In genomic region chr1:218401896-218402770, GRCh38 we compare ENCODE assay signal across 1 cellular context.
A peak's percentile ranks its signal among the peaks of the same experiment; 100 is the strongest.
TF ChIP-seq lines count a peak whose summit lies in the region.

No MANE protein-coding gene starts in this region.

TF ChIP-seq in HepG2, 621 proteins besides CTCF, POLR2A, EP300 and RAD21 (continued from another document and continues in another):
- no peak for TF ChIP-seq ZNF441 (CRISPR knock-in tag; IDR thresholded peaks at IDR 0.05; ENCODE audit: borderline replicate concordance)
- no peak for TF ChIP-seq HINFP (CRISPR knock-in tag; IDR thresholded peaks at IDR 0.05; ENCODE audit: low read depth)
- TF ChIP-seq ZNF704 (CRISPR knock-in tag; IDR thresholded peaks at IDR 0.05; ENCODE audit: borderline replicate concordance): no peak
- no peak for TF ChIP-seq ZNF136 (CRISPR knock-in tag; IDR thresholded peaks at IDR 0.05; ENCODE audit: low read depth)
- no peak for TF ChIP-seq BATF2 (CRISPR knock-in tag; IDR thresholded peaks at IDR 0.05)
- TF ChIP-seq ELF4 (CRISPR knock-in tag; IDR thresholded peaks at IDR 0.05; ENCODE audit: borderline replicate concordance): no peak
- TF ChIP-seq ZNF251 (CRISPR knock-in tag; IDR thresholded peaks at IDR 0.05): no peak
- TF ChIP-seq FOXM1 (CRISPR knock-in tag; IDR thresholded peaks at IDR 0.05): no peak
- TF ChIP-seq, protein P1, sequence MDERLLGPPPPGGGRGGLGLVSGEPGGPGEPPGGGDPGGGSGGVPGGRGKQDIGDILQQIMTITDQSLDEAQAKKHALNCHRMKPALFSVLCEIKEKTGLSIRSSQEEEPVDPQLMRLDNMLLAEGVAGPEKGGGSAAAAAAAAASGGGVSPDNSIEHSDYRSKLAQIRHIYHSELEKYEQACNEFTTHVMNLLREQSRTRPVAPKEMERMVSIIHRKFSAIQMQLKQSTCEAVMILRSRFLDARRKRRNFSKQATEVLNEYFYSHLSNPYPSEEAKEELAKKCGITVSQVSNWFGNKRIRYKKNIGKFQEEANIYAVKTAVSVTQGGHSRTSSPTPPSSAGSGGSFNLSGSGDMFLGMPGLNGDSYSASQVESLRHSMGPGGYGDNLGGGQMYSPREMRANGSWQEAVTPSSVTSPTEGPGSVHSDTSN (CRISPR knock-in tag; IDR thresholded peaks at IDR 0.05): no peak
- TF ChIP-seq TCF12 (IDR thresholded peaks at IDR 0.05): no peak
- no peak for TF ChIP-seq TCF12 (CRISPR knock-in tag; IDR thresholded peaks at IDR 0.05)
- TF ChIP-seq SMAD9 (CRISPR knock-in tag; IDR thresholded peaks at IDR 0.05): no peak
- TF ChIP-seq MAFK (conservative IDR thresholded peaks at IDR 0.05 in 1 of 2, IDR thresholded peaks at IDR 0.05 in 1 of 2; ENCODE audit: low read length in 2 of 2): no peak
- TF ChIP-seq ZFP36L2 (CRISPR knock-in tag; IDR thresholded peaks at IDR 0.05): no peak
- TF ChIP-seq ZNF674 (CRISPR knock-in tag; IDR thresholded peaks at IDR 0.05; ENCODE audit: low read depth): no peak
- no peak for TF ChIP-seq ZBTB34 (CRISPR knock-in tag; IDR thresholded peaks at IDR 0.05)
- TF ChIP-seq NCOA1 (CRISPR knock-in tag; IDR thresholded peaks at IDR 0.05): no peak
- peak; percentile 61 for TF ChIP-seq PITX1 (CRISPR knock-in tag; IDR thresholded peaks at IDR 0.05)
- peak; percentile 67 for TF ChIP-seq CREM (IDR thresholded peaks at IDR 0.05)
- no peak for TF ChIP-seq CREM (CRISPR knock-in tag; IDR thresholded peaks at IDR 0.05)
- TF ChIP-seq ZNF549 (CRISPR knock-in tag; IDR thresholded peaks at IDR 0.05): no peak
- peak; percentile 24; the same call in 1 of the 2 replicates for TF ChIP-seq RXRB (CRISPR knock-in tag; IDR thresholded peaks at IDR 0.05; ENCODE audit: borderline replicate concordance)
- TF ChIP-seq, protein P2, sequence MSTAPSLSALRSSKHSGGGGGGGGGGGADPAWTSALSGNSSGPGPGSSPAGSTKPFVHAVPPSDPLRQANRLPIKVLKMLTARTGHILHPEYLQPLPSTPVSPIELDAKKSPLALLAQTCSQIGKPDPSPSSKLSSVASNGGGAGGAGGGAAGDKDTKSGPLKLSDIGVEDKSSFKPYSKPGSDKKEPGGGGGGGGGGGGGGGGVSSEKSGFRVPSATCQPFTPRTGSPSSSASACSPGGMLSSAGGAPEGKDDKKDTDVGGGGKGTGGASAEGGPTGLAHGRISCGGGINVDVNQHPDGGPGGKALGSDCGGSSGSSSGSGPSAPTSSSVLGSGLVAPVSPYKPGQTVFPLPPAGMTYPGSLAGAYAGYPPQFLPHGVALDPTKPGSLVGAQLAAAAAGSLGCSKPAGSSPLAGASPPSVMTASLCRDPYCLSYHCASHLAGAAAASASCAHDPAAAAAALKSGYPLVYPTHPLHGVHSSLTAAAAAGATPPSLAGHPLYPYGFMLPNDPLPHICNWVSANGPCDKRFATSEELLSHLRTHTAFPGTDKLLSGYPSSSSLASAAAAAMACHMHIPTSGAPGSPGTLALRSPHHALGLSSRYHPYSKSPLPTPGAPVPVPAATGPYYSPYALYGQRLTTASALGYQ (CRISPR knock-in tag; IDR thresholded peaks at IDR 0.05): peak; percentile 67; the same call in 1 of the 2 replicates
- TF ChIP-seq MAF1 (CRISPR knock-in tag; IDR thresholded peaks at IDR 0.05; ENCODE audit: borderline replicate concordance): no peak
- TF ChIP-seq ZNF20 (CRISPR knock-in tag; IDR thresholded peaks at IDR 0.05): no peak
- TF ChIP-seq, protein P3, sequence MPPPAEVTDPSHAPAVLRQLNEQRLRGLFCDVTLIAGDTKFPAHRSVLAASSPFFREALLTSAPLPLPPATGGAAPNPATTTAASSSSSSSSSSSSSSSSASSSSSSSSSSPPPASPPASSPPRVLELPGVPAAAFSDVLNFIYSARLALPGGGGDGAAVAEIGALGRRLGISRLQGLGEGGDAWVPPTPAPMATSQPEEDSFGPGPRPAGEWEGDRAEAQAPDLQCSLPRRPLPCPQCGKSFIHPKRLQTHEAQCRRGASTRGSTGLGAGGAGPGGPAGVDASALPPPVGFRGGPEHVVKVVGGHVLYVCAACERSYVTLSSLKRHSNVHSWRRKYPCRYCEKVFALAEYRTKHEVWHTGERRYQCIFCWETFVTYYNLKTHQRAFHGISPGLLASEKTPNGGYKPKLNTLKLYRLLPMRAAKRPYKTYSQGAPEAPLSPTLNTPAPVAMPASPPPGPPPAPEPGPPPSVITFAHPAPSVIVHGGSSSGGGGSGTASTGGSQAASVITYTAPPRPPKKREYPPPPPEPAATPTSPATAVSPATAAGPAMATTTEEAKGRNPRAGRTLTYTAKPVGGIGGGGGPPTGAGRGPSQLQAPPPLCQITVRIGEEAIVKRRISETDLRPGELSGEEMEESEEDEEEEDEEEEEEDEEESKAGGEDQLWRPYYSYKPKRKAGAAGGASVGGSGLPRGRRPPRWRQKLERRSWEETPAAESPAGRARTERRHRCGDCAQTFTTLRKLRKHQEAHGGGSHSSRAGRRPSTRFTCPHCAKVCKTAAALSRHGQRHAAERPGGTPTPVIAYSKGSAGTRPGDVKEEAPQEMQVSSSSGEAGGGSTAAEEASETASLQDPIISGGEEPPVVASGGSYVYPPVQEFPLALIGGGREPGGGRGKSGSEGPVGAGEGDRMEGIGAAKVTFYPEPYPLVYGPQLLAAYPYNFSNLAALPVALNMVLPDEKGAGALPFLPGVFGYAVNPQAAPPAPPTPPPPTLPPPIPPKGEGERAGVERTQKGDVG (CRISPR knock-in tag; IDR thresholded peaks at IDR 0.05; ENCODE audit: borderline replicate concordance): no peak
- TF ChIP-seq ZSCAN12 (CRISPR knock-in tag; IDR thresholded peaks at IDR 0.05): no peak
- no peak for TF ChIP-seq CERS6 (CRISPR knock-in tag; IDR thresholded peaks at IDR 0.05)
- no peak for TF ChIP-seq ZC3H13 (CRISPR knock-in tag; IDR thresholded peaks at IDR 0.05)
- no peak for TF ChIP-seq GTF3A (CRISPR knock-in tag; conservative IDR thresholded peaks at IDR 0.05)
- TF ChIP-seq GMEB2 (CRISPR knock-in tag; IDR thresholded peaks at IDR 0.05; ENCODE audit: low read depth): no peak
- no peak for TF ChIP-seq MIXL1 (CRISPR knock-in tag; IDR thresholded peaks at IDR 0.05)
- peak; percentile 71 for TF ChIP-seq NR2F6 (IDR thresholded peaks at IDR 0.05)
- no peak; the same call in 1 of the 2 replicates for TF ChIP-seq NR2F6 (CRISPR knock-in tag; IDR thresholded peaks at IDR 0.05)
- no peak for TF ChIP-seq SP2 (CRISPR knock-in tag; IDR thresholded peaks at IDR 0.05)
- TF ChIP-seq ZNF766 (CRISPR knock-in tag; IDR thresholded peaks at IDR 0.05; ENCODE audit: borderline replicate concordance): no peak
- TF ChIP-seq ARID5B (CRISPR knock-in tag; IDR thresholded peaks at IDR 0.05): peak; percentile 81
- TF ChIP-seq GATA4 (IDR thresholded peaks at IDR 0.05; ENCODE audit: borderline replicate concordance, low read depth): peak; percentile 56; the same call in 1 of the 2 replicates
- no peak for TF ChIP-seq ZBTB26 (CRISPR knock-in tag; IDR thresholded peaks at IDR 0.05; ENCODE audit: borderline replicate concordance)
- TF ChIP-seq STAG1 (CRISPR knock-in tag; IDR thresholded peaks at IDR 0.05): no peak
- no peak for TF ChIP-seq ZNF816 (CRISPR knock-in tag; IDR thresholded peaks at IDR 0.05; ENCODE audit: borderline replicate concordance)
- peak; percentile 78 for TF ChIP-seq NCOA2 (CRISPR knock-in tag; IDR thresholded peaks at IDR 0.05)
- TF ChIP-seq, protein P4, sequence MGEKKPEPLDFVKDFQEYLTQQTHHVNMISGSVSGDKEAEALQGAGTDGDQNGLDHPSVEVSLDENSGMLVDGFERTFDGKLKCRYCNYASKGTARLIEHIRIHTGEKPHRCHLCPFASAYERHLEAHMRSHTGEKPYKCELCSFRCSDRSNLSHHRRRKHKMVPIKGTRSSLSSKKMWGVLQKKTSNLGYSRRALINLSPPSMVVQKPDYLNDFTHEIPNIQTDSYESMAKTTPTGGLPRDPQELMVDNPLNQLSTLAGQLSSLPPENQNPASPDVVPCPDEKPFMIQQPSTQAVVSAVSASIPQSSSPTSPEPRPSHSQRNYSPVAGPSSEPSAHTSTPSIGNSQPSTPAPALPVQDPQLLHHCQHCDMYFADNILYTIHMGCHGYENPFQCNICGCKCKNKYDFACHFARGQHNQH (CRISPR knock-in tag; IDR thresholded peaks at IDR 0.05): no peak
- no peak for TF ChIP-seq ZNF614 (CRISPR knock-in tag; IDR thresholded peaks at IDR 0.05; ENCODE audit: borderline replicate concordance)
- no peak for TF ChIP-seq SNAI1 (CRISPR knock-in tag; IDR thresholded peaks at IDR 0.05; ENCODE audit: borderline replicate concordance)
